12 cellular contexts compared by ENCODE assay signal in genomic region chr2:66364495-66364992, GRCh38.
DNase-seq lines count a peak whose midpoint lies in the region; ATAC-seq and TF ChIP-seq lines count a peak whose summit lies in the region.
"Had no signal": no experiment of that assay in that cellular context is flagged by ENCODE, and none has a peak within 500 bp of the region (broad histone marks: within the 10 kb centered on the region; RNA-seq: fewer than 3 reads in every experiment).

No MANE protein-coding gene starts in this region.

- H3K18ac ChIP-seq in trophoblast cell (ENCODE audit: low read length), result no peak overlapping the region

- no peak overlapping the region for H4K12ac ChIP-seq in trophoblast cell (ENCODE audit: low read depth, low read length)

- H4K91ac ChIP-seq in trophoblast cell (ENCODE audit: low read depth, low read length), result no peak overlapping the region

- DNase-seq in EL (peak; percentile 69), RPMI7951 (ENCODE audit: low read depth) (peak; percentile 89), fibroblast of the aortic adventitia (ENCODE audit: low read depth) (peak; percentile 97), trophoblast cell (no peak), GDM1 (lab: John Stamatoyannopoulos, UW) (no peak)
- no peak for DNase-seq in activated T-cell treated with anti-CD3 and anti-CD28 coated beads, Interleukin-2, amount 50 U/mL, for 24 hours
- DNase-seq: COR-L47; effector memory CD8-positive, alpha-beta T cell; left cardiac atrium; NCI-H1105 had no signal

- H3K79me2 ChIP-seq in trophoblast cell (ENCODE audit: control insufficient read depth, insufficient read depth, low read length, poor library complexity), result no peaks in the 10 kb centered on the region

- no peaks in the 10 kb centered on the region for H3K9me3 ChIP-seq in trophoblast cell (ENCODE audit: insufficient read depth, low read depth, low read length)

- H3K4me2 ChIP-seq in trophoblast cell (ENCODE audit: low read length), result no peak overlapping the region

- H3K27me3 ChIP-seq in trophoblast cell (ENCODE audit: insufficient read depth, low read length), result no peaks in the 10 kb centered on the region

- H2AK5ac ChIP-seq in trophoblast cell (ENCODE audit: low read length), result no peak overlapping the region

- no peaks in the 10 kb centered on the region for H3K4me1 Mint-ChIP-seq in activated T-cell treated with anti-CD3 and anti-CD28 coated beads, Interleukin-2, amount 50 U/mL, for 24 hours (ENCODE audit: low read depth)

- no peaks in the 10 kb centered on the region for H3K79me1 ChIP-seq in trophoblast cell (ENCODE audit: low read length)

- H3K27ac Mint-ChIP-seq in activated T-cell treated with anti-CD3 and anti-CD28 coated beads, Interleukin-2, amount 50 U/mL, for 24 hours, result no peak overlapping the region
- H3K27ac Mint-ChIP-seq: effector memory CD8-positive, alpha-beta T cell had no signal

- no peak overlapping the region for H3K9ac ChIP-seq in trophoblast cell (ENCODE audit: low read length)

- TF ChIP-seq CTCF in fibroblast of the aortic adventitia (IDR thresholded peaks at IDR 0.05; ENCODE audit: insufficient read depth, low read length), result no peak

- H3K4me3 ChIP-seq in fibroblast of the aortic adventitia (ENCODE audit: low read depth, low read length) (no peak overlapping the region), trophoblast cell (ENCODE audit: low read depth, low read length) (no peak overlapping the region)

- H2BK5ac ChIP-seq in trophoblast cell (ENCODE audit: low read depth, low read length, poor library complexity), result no peak overlapping the region

- H3K9me3 Mint-ChIP-seq in activated T-cell treated with anti-CD3 and anti-CD28 coated beads, Interleukin-2, amount 50 U/mL, for 24 hours, result no peaks in the 10 kb centered on the region

- H2BK120ac ChIP-seq in trophoblast cell (ENCODE audit: insufficient read depth, low read length, poor library complexity), result no peak overlapping the region

- no peak overlapping the region for H2AFZ ChIP-seq in trophoblast cell (ENCODE audit: insufficient read depth, low read length, poor library complexity)

- H3K4me1 ChIP-seq in trophoblast cell (ENCODE audit: control insufficient read depth in 1 of 2, insufficient read depth in 2 of 2, low read length in 2 of 2), result no peaks in the 10 kb centered on the region

- no peak overlapping the region for H3K27ac ChIP-seq in trophoblast cell (ENCODE audit: low read depth, low read length)

- no peak overlapping the region for H3K4me3 Mint-ChIP-seq in activated T-cell treated with anti-CD3 and anti-CD28 coated beads, Interleukin-2, amount 50 U/mL, for 24 hours
- H3K4me3 Mint-ChIP-seq: effector memory CD8-positive, alpha-beta T cell had no signal

- H3K27me3 Mint-ChIP-seq in activated T-cell treated with anti-CD3 and anti-CD28 coated beads, Interleukin-2, amount 50 U/mL, for 24 hours, result no peaks in the 10 kb centered on the region
- H3K27me3 Mint-ChIP-seq: effector memory CD8-positive, alpha-beta T cell had no signal

- ATAC-seq in GM21717 (IDR thresholded peaks at IDR 0.05; ENCODE audit: unreplicated experiment) (no peak), HG02870 (IDR thresholded peaks at IDR 0.05; ENCODE audit: unreplicated experiment) (no peak)
- ATAC-seq: effector memory CD8-positive, alpha-beta T cell had no signal

- no peak overlapping the region for H3K14ac ChIP-seq in trophoblast cell (ENCODE audit: low read length)

- H4K8ac ChIP-seq in trophoblast cell (ENCODE audit: low read depth, low read length), result no peak overlapping the region

- peak overlapping the region; percentile 99 for H3K23ac ChIP-seq in trophoblast cell (ENCODE audit: low read length)

- no peaks in the 10 kb centered on the region for H3K36me3 Mint-ChIP-seq in activated T-cell treated with anti-CD3 and anti-CD28 coated beads, Interleukin-2, amount 50 U/mL, for 24 hours (ENCODE audit: low read depth)

- no peaks in the 10 kb centered on the region for H3K36me3 ChIP-seq in trophoblast cell (ENCODE audit: control insufficient read depth in 1 of 2, insufficient read depth in 2 of 2, low read length in 2 of 2)

- H3K4ac ChIP-seq in trophoblast cell (ENCODE audit: low read depth, low read length), result no peak overlapping the region

- WGBS in trophoblast cell (ENCODE audit: extremely low coverage, insufficient coverage, insufficient read length), result no CpG with 5 or more reads among the region's 6 CpGs

- no peak overlapping the region for H2BK12ac ChIP-seq in trophoblast cell (ENCODE audit: low read length)

Comparison
In these comparisons a context has a peak if more than half of its experiments do, and no peak if none do; other contexts are left out.
1. DNase-seq: peak in EL (single experiment), RPMI7951 (single experiment) and fibroblast of the aortic adventitia (single experiment); none in trophoblast cell (0 of 2), activated T-cell treated with anti-CD3 and anti-CD28 coated beads, Interleukin-2, amount 50 U/mL, for 24 hours (single experiment) and GDM1 (single experiment).